31 cellular contexts compared by ENCODE assay signal in the genomic region with DNA sequence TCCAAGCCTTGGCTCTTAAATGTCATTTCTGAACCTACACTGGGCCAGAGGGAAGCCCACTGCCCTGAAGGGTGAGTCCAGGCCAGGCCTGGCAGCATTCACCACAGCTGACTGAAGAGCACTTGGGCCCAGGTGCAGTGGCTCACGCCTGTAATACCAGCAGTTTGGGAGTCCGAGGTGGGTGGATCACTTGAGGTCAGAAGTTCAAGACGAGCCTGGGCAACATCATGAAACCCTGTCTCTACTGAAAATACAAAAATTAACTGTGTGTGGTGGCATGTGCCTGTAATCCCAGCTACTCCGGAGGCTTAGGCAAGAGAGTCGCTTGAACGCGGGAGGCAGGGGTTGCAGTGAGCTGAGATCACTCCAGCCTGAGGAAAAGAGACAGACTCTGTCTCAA. TPM values are rescaled to one million over a fixed set of nuclear protein-coding genes. Genes with fewer than 3 reads are reported as not detected.
"Had no signal": no experiment of that assay in that cellular context is flagged by ENCODE, and none has a peak within 500 bp of the region (broad histone marks: within the 10 kb centered on the region; RNA-seq: fewer than 3 reads in every experiment).

No MANE protein-coding gene starts in this region.

- H3K4me1 ChIP-seq: parathyroid adenoma, psoas muscle, right lobe of liver, spleen, stomach, thyroid gland, tibial nerve, upper lobe of right lung, vagina had no signal

- H3K9ac ChIP-seq: parathyroid adenoma had no signal

- DNase-seq: naive B cell; naive thymus-derived CD8-positive, alpha-beta T cell; occipital lobe; posterior cingulate gyrus; psoas muscle; right cardiac atrium; right lobe of liver; spleen; stimulated activated CD4-positive, alpha-beta T cell treated with anti-CD3 and anti-CD28 coated beads, Interleukin-12 subunit alpha, Interleukin-12 subunit beta, amount 100 ng/mL, for 4 hours; stimulated activated CD4-positive, alpha-beta T cell treated with anti-CD3 and anti-CD28 coated beads, Interleukin-1b, Interleukin-23, amount 100 ng/mL, for 48 hours; stimulated activated CD4-positive, alpha-beta T cell treated with anti-CD3 and anti-CD28 coated beads, Interleukin-4, amount 100 ng/mL, for 1 hour; stimulated activated CD4-positive, alpha-beta T cell treated with anti-CD3 and anti-CD28 coated beads, Interleukin-4, amount 100 ng/mL, for 4 hours; stimulated activated CD8-positive, alpha-beta memory T cell treated with anti-CD3 and anti-CD28 coated beads, Interleukin-4, amount 100 ng/mL, for 48 hours; stimulated activated naive B cell treated with anti-CD40 and anti-IgM and Interleukin-4, amounts not matched to agents 10 μg/mL and 1 μg/mL and 100 μg/mL, for 72 hours; stimulated activated naive CD4-positive, alpha-beta T cell treated with Interleukin-2 at 50 U/mL for 16 hours; stomach; thyroid gland; upper lobe of right lung had no signal

- ATAC-seq: naive thymus-derived CD8-positive, alpha-beta T cell; natural killer cell treated with Interleukin-12 subunit alpha and Interleukin-12 subunit beta and Interleukin-15 and Interleukin-18, amount 100 ng/mL, for 72 hours; psoas muscle; right cardiac atrium; right lobe of liver; stimulated activated naive B cell treated with anti-CD40 and anti-IgM and Interleukin-4, amounts not matched to agents 10 μg/mL and 1 μg/mL and 100 μg/mL, for 72 hours; upper lobe of right lung had no signal

- H3K4me3 ChIP-seq: ovary, psoas muscle, right lobe of liver, skin epidermis, smooth muscle cell, spleen, stomach, thoracic aorta, thyroid gland, tibial nerve, upper lobe of right lung, vagina had no signal

- H2AFZ ChIP-seq: parathyroid adenoma had no signal

- H3K36me3 ChIP-seq: ovary, right lobe of liver, spleen, stomach, thoracic aorta, thyroid gland, tibial nerve, upper lobe of right lung, vagina had no signal

- H3K36me3 Mint-ChIP-seq: naive B cell; naive thymus-derived CD8-positive, alpha-beta T cell; natural killer cell treated with Interleukin-12 subunit alpha and Interleukin-12 subunit beta and Interleukin-15 and Interleukin-18, amount 100 ng/mL, for 72 hours; stimulated activated naive B cell treated with anti-CD40 and anti-IgM and Interleukin-4, amounts not matched to agents 10 μg/mL and 1 μg/mL and 100 μg/mL, for 72 hours; type B pancreatic cell had no signal

- H3K4me2 ChIP-seq: smooth muscle cell had no signal

- H3K27ac Mint-ChIP-seq: naive B cell; natural killer cell treated with Interleukin-12 subunit alpha and Interleukin-12 subunit beta and Interleukin-15 and Interleukin-18, amount 100 ng/mL, for 72 hours; progenitor cell of endocrine pancreas; stimulated activated naive B cell treated with anti-CD40 and anti-IgM and Interleukin-4, amounts not matched to agents 10 μg/mL and 1 μg/mL and 100 μg/mL, for 72 hours; stimulated activated naive CD8-positive, alpha-beta T cell treated with anti-CD3 and anti-CD28 coated beads, Interleukin-15, Interleukin-2, amounts not matched to agents 100 ng/mL and 50 ng/mL, for 24 hours; type B pancreatic cell had no signal

- H3K9me3 ChIP-seq: ovary, psoas muscle, right lobe of liver, spleen, stomach, thoracic aorta, thyroid gland, tibial nerve, upper lobe of right lung, vagina had no signal

- H3K27ac ChIP-seq: ovary, parathyroid adenoma, psoas muscle, right lobe of liver, skin epidermis, spleen, stomach, thoracic aorta, thyroid gland, tibial nerve, upper lobe of right lung, vagina had no signal

- H3K9me3 Mint-ChIP-seq: naive thymus-derived CD8-positive, alpha-beta T cell; natural killer cell treated with Interleukin-12 subunit alpha and Interleukin-12 subunit beta and Interleukin-15 and Interleukin-18, amount 100 ng/mL, for 72 hours; neural crest cell; stimulated activated naive B cell treated with anti-CD40 and anti-IgM and Interleukin-4, amounts not matched to agents 10 μg/mL and 1 μg/mL and 100 μg/mL, for 72 hours; stimulated activated naive CD8-positive, alpha-beta T cell treated with anti-CD3 and anti-CD28 coated beads, Interleukin-15, Interleukin-2, amounts not matched to agents 100 ng/mL and 50 ng/mL, for 24 hours; type B pancreatic cell had no signal

- H3K4me1 Mint-ChIP-seq: naive B cell; neural crest cell; stimulated activated naive B cell treated with anti-CD40 and anti-IgM and Interleukin-4, amounts not matched to agents 10 μg/mL and 1 μg/mL and 100 μg/mL, for 72 hours had no signal

- H3K4me3 Mint-ChIP-seq: naive B cell; naive thymus-derived CD8-positive, alpha-beta T cell; natural killer cell treated with Interleukin-12 subunit alpha and Interleukin-12 subunit beta and Interleukin-15 and Interleukin-18, amount 100 ng/mL, for 72 hours; nephron progenitor cell; neural crest cell; stimulated activated naive B cell treated with anti-CD40 and anti-IgM and Interleukin-4, amounts not matched to agents 10 μg/mL and 1 μg/mL and 100 μg/mL, for 72 hours; stimulated activated naive CD8-positive, alpha-beta T cell treated with anti-CD3 and anti-CD28 coated beads, Interleukin-15, Interleukin-2, amounts not matched to agents 100 ng/mL and 50 ng/mL, for 24 hours; type B pancreatic cell had no signal

- H3K79me2 ChIP-seq: parathyroid adenoma had no signal

- H3K27me3 ChIP-seq: ovary, right lobe of liver, spleen, stomach, thyroid gland, tibial nerve, upper lobe of right lung, vagina had no signal

RNA-seq across cellular contexts. Expression of a gene that starts 5.1 kb away (rescaled TPM):
- total RNA-seq: neural crest cell, occipital lobe, progenitor cell of endocrine pancreas, psoas muscle, right lobe of liver, tibial nerve, upper lobe of right lung, vagina had no signal
